14 cellular contexts compared by ENCODE assay signal in the genomic region with DNA sequence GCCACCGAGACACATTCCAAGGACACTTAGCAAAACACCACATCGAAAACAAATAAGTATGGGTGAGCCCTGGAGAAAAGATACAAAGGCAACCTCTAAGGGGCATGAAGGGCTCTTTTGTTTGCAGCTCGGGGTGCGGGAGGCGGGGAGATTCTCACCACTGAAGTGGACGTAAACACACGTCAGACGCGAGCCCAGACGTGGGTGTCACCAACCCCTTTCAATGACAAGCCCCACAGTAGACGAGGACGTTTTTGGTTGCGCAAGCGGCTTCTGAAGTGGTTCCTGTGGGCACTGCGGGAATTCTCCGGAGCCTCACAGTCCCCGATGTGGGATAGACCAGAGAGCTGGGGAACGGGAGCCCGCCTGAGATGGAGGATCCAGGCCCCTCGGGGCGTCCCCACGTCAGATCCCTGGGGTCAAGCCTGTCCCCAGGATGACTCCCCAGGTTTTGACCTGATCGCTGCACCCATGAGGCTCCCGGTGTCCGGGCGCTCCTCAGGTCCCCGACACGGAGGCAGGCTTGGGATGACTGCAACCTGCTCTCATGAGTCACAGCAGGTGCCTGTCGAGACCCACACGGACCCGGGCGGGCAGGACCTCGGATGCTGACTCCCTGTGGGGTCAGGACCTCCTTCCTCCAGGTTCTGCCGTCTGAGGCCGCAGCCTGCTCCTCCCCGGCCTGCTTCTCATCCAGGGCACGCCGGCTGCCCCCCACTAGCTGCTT. TPM values are rescaled to one million over a fixed set of nuclear protein-coding genes. Genes with fewer than 3 reads are reported as not detected.
DNase-seq lines count a peak whose midpoint lies in the region; ATAC-seq and TF ChIP-seq lines count a peak whose summit lies in the region.
"Had no signal": no experiment of that assay in that cellular context is flagged by ENCODE, and none has a peak within 500 bp of the region (broad histone marks: within the 10 kb centered on the region; RNA-seq: fewer than 3 reads in every experiment).

No MANE protein-coding gene starts in this region.

- no peaks in the 10 kb centered on the region for H3K79me2 ChIP-seq in osteoblast (ENCODE audit: insufficient read depth, low read length)

- no peaks in the 10 kb centered on the region for H3K9me3 ChIP-seq in osteoblast (ENCODE audit: low read depth, low read length)
- H3K9me3 ChIP-seq: body of pancreas had no signal

- H3K4me3 ChIP-seq in AG10803 (ENCODE audit: low read length) (no peak overlapping the region), osteoblast (ENCODE audit: insufficient read depth, low read length) (no peak overlapping the region)
- H3K4me3 ChIP-seq: body of pancreas had no signal

- H4K20me1 ChIP-seq in osteoblast (ENCODE audit: insufficient read depth, low read length) = no peaks in the 10 kb centered on the region

- no peaks in the 10 kb centered on the region for H3K4me1 ChIP-seq in osteoblast (ENCODE audit: insufficient read depth, low read length)
- H3K4me1 ChIP-seq: body of pancreas had no signal

- H3K4me2 ChIP-seq in osteoblast (ENCODE audit: insufficient read depth, low read length) = peak overlapping the region; percentile 28

- no peaks in the 10 kb centered on the region for H3K36me3 ChIP-seq in osteoblast (ENCODE audit: insufficient read depth, low read length)

- H3K27ac ChIP-seq in osteoblast (ENCODE audit: low read depth, low read length) = no peak overlapping the region
- H3K27ac ChIP-seq: body of pancreas, dorsolateral prefrontal cortex had no signal

- ATAC-seq in GM19397 (IDR thresholded peaks at IDR 0.05; ENCODE audit: unreplicated experiment) (no peak), GM18858 (IDR thresholded peaks at IDR 0.05; ENCODE audit: unreplicated experiment) (no peak)
- ATAC-seq: body of pancreas had no signal

- no peaks in the 10 kb centered on the region for H3K27me3 ChIP-seq in osteoblast (ENCODE audit: insufficient read depth, low read length)
- H3K27me3 ChIP-seq: body of pancreas had no signal

- no peak for TF ChIP-seq CTCF in AG10803 (conservative IDR thresholded peaks at IDR 0.05; ENCODE audit: low read length)
- TF ChIP-seq CTCF in osteoblast (IDR thresholded peaks at IDR 0.05; ENCODE audit: extremely low read depth, low read depth, low read length) = no peak

- H2AFZ ChIP-seq in osteoblast (ENCODE audit: low read length) = no peak overlapping the region

- DNase-seq in AG10803 (ENCODE audit: low read depth) (peak; percentile 66), H4 (ENCODE audit: low spot score) (peak; percentile 16), globus pallidus (ENCODE audit: low spot score) (peak; percentile 19), osteoblast (ENCODE audit: insufficient read length, low spot score, missing footprints) (no peak), GM03348 (ENCODE audit: low spot score) (no peak)
- no peak for DNase-seq in activated CD4-positive, alpha-beta T cell treated with anti-CD3 and anti-CD28 coated beads, Interleukin-2, amount 50 U/mL, for 1 hour
- DNase-seq: activated CD4-positive, alpha-beta T cell treated with anti-CD3 and anti-CD28 coated beads for 1 hour; activated CD8-positive, alpha-beta memory T cell treated with anti-CD3 and anti-CD28 coated beads, Interleukin-2, amount 50 U/mL, for 4 hours; activated naive CD4-positive, alpha-beta T cell; body of pancreas; dorsolateral prefrontal cortex; SHP77 treated with DMSO at 0.1 percent for 48 hours had no signal

RNA-seq across cellular contexts. Expression of a gene that starts 20.3 kb away (rescaled TPM):
- 0.14 and 0.21 TPM in 2 replicates for total RNA-seq in H4 (2014; rRNA removed; shearing (Covaris generic))
- total RNA-seq in osteoblast = 0.29 and 0.72 TPM in 2 replicates

Comparison
In these comparisons a context has a peak if more than half of its experiments do, and no peak if none do; other contexts are left out.
1. DNase-seq: peak in AG10803 (single experiment), H4 (single experiment) and globus pallidus (single experiment); none in osteoblast (single experiment), activated CD4-positive, alpha-beta T cell treated with anti-CD3 and anti-CD28 coated beads, Interleukin-2, amount 50 U/mL, for 1 hour (single experiment) and GM03348 (single experiment).